14 cellular contexts compared by ENCODE assay signal in genomic region chr2:203649176-203649814, GRCh38. TPM values are rescaled to one million over a fixed set of nuclear protein-coding genes. Genes with fewer than 3 reads are reported as not detected.
DNase-seq lines count a peak whose midpoint lies in the region; ATAC-seq and TF ChIP-seq lines count a peak whose summit lies in the region.
"Had no signal": no experiment of that assay in that cellular context is flagged by ENCODE, and none has a peak within 500 bp of the region (broad histone marks: within the 10 kb centered on the region; RNA-seq: fewer than 3 reads in every experiment).

No MANE protein-coding gene starts in this region.

- DNase-seq in Calu3 (no peak), RWPE1 (ENCODE audit: low spot score) (no peak), Kasumi-1 (lab: John Stamatoyannopoulos, UW) (no peak), NOMO-1 treated with DMSO at 0.1 percent for 48 hours (lab: John Stamatoyannopoulos, UW; ENCODE audit: unreplicated experiment) (no peak)
- DNase-seq in naive thymus-derived CD4-positive, alpha-beta T cell = no peak
- DNase-seq: activated B cell treated with CpG ODN at 0.5 μM for 24 hours; activated naive CD8-positive, alpha-beta T cell treated with anti-CD3 and anti-CD28 coated beads, Interleukin-2, amount 10 ng/mL, durations not matched to agents 7 days and 5 days; stimulated activated CD4-positive, alpha-beta T cell treated with anti-CD3 and anti-CD28 coated beads, Interleukin-4, amount 100 ng/mL, for 1 hour had no signal

- ATAC-seq in gastroesophageal sphincter = no peak
- no peak for ATAC-seq in HG03432 (IDR thresholded peaks at IDR 0.05; ENCODE audit: unreplicated experiment)
- ATAC-seq in naive thymus-derived CD4-positive, alpha-beta T cell = no peak
- ATAC-seq: stimulated activated memory B cell treated with anti-CD40 and anti-IgM and Interleukin-4, amounts not matched to agents 10 μg/mL and 1 μg/mL and 100 μg/mL, for 72 hours had no signal

- H3K4me1 ChIP-seq in gastroesophageal sphincter (peaks cover 0 to 36% (median 13%) of the 10 kb centered on the region in 3 donors), skeletal muscle satellite cell (ENCODE audit: control insufficient read depth, insufficient read depth, low read length) (peaks cover 26% of the 10 kb centered on the region)
- no peaks in the 10 kb centered on the region for H3K4me1 ChIP-seq in naive thymus-derived CD4-positive, alpha-beta T cell (ENCODE audit: control insufficient read depth in 2 of 2, insufficient read depth in 2 of 2, low read length in 2 of 2)

- H3K36me3 Mint-ChIP-seq in Calu3 (ENCODE audit: insufficient read depth, unreplicated experiment) = peaks cover 14% of the 10 kb centered on the region
- H3K36me3 Mint-ChIP-seq in naive thymus-derived CD4-positive, alpha-beta T cell = no peaks in the 10 kb centered on the region
- H3K36me3 Mint-ChIP-seq: activated naive CD8-positive, alpha-beta T cell treated with anti-CD3 and anti-CD28 coated beads, Interleukin-2, amount 10 ng/mL, durations not matched to agents 7 days and 5 days; stimulated activated memory B cell treated with anti-CD40 and anti-IgM and Interleukin-4, amounts not matched to agents 10 μg/mL and 1 μg/mL and 100 μg/mL, for 72 hours had no signal

- H3K4me3 ChIP-seq in gastroesophageal sphincter (no peak overlapping the region), skeletal muscle satellite cell (ENCODE audit: low read length) (no peak overlapping the region)
- H3K4me3 ChIP-seq in naive thymus-derived CD4-positive, alpha-beta T cell (ENCODE audit: low read length) = no peak overlapping the region
- H3K4me3 ChIP-seq: BLaER1 had no signal

- peaks cover 43% of the 10 kb centered on the region for H3K4me1 Mint-ChIP-seq in Calu3 (ENCODE audit: low read depth, unreplicated experiment)
- peaks cover 9 to 24% (median 16%) of the 10 kb centered on the region in 7 donors for H3K4me1 Mint-ChIP-seq in naive thymus-derived CD4-positive, alpha-beta T cell
- H3K4me1 Mint-ChIP-seq: activated B cell treated with CpG ODN at 0.5 μM for 24 hours; stimulated activated memory B cell treated with anti-CD40 and anti-IgM and Interleukin-4, amounts not matched to agents 10 μg/mL and 1 μg/mL and 100 μg/mL, for 72 hours had no signal

- no peaks in the 10 kb centered on the region for H3K27me3 ChIP-seq in gastroesophageal sphincter
- no peaks in the 10 kb centered on the region for H3K27me3 ChIP-seq in skeletal muscle satellite cell (ENCODE audit: control insufficient read depth, insufficient read depth, low read length)
- H3K27me3 ChIP-seq in naive thymus-derived CD4-positive, alpha-beta T cell (ENCODE audit: control insufficient read depth in 2 of 2, insufficient read depth in 2 of 2, low read length in 2 of 2) = no peaks in the 10 kb centered on the region
- H3K27me3 ChIP-seq: BLaER1 had no signal

- intact Hi-C loops in Calu3 (cut with micrococcal nuclease; ENCODE audit: unreplicated experiment) = no loop called here
- intact Hi-C loops in naive thymus-derived CD4-positive, alpha-beta T cell (cut with micrococcal nuclease) = no loop called here

- no peaks in the 10 kb centered on the region for H3K27me3 Mint-ChIP-seq in Calu3 (ENCODE audit: unreplicated experiment)
- no peaks in the 10 kb centered on the region for H3K27me3 Mint-ChIP-seq in naive thymus-derived CD4-positive, alpha-beta T cell

- POLR2A ChIA-PET in RWPE1 (lab: Yijun Ruan, JAX; ENCODE audit: low non-redundant PET) = no interaction called here
- POLR2A ChIA-PET in naive thymus-derived CD4-positive, alpha-beta T cell (lab: Charles Lee) = interaction anchor here (1.0 kb wide), 1 partner anchor 71 kb away, joined by 4 read pairs; no protein-coding TSS in a partner anchor

- no TSS peak for BruUV-seq in Calu3 (replicated peaks; lab: Mats Ljungman, UMichigan)

- H3K9me3 Mint-ChIP-seq in Calu3 (ENCODE audit: low read depth, unreplicated experiment) = no peaks in the 10 kb centered on the region
- no peaks in the 10 kb centered on the region for H3K9me3 Mint-ChIP-seq in naive thymus-derived CD4-positive, alpha-beta T cell
- H3K9me3 Mint-ChIP-seq: activated B cell treated with CpG ODN at 0.5 μM for 24 hours; activated naive CD8-positive, alpha-beta T cell treated with anti-CD3 and anti-CD28 coated beads, Interleukin-2, amount 10 ng/mL, durations not matched to agents 7 days and 5 days had no signal

- H3K27ac ChIP-seq in RWPE1 (peak overlapping the region; percentile 85), gastroesophageal sphincter (peak overlapping the region in 3 of 4 donors; percentile 43 to 62 (median 44))
- no peak overlapping the region for H3K27ac ChIP-seq in naive thymus-derived CD4-positive, alpha-beta T cell (ENCODE audit: low read depth, low read length)
- H3K27ac ChIP-seq: BLaER1 had no signal

- 92% methylated on average over 4 of the region's 4 CpGs; no CpG with 5 or more reads in 1 of the 2 donors for WGBS in gastroesophageal sphincter (ENCODE audit: low coverage in 1 of 2), 2 donors

- H3K36me3 ChIP-seq in gastroesophageal sphincter (no peaks in the 10 kb centered on the region), skeletal muscle satellite cell (ENCODE audit: insufficient read depth, low read length) (no peaks in the 10 kb centered on the region)
- no peaks in the 10 kb centered on the region for H3K36me3 ChIP-seq in naive thymus-derived CD4-positive, alpha-beta T cell (ENCODE audit: control insufficient read depth in 2 of 3, insufficient read depth in 3 of 3, low read length in 3 of 3)
- H3K36me3 ChIP-seq: BLaER1 had no signal

- peak overlapping the region; percentile 87 for H3K27ac Mint-ChIP-seq in Calu3 (ENCODE audit: unreplicated experiment)
- no peak overlapping the region for H3K27ac Mint-ChIP-seq in naive thymus-derived CD4-positive, alpha-beta T cell
- H3K27ac Mint-ChIP-seq: activated B cell treated with CpG ODN at 0.5 μM for 24 hours; activated naive CD8-positive, alpha-beta T cell treated with anti-CD3 and anti-CD28 coated beads, Interleukin-2, amount 10 ng/mL, durations not matched to agents 7 days and 5 days; stimulated activated memory B cell treated with anti-CD40 and anti-IgM and Interleukin-4, amounts not matched to agents 10 μg/mL and 1 μg/mL and 100 μg/mL, for 72 hours had no signal

- H3K9me3 ChIP-seq in gastroesophageal sphincter (no peaks in the 10 kb centered on the region), skeletal muscle satellite cell (replicated peaks; ENCODE audit: low read length) (no peaks in the 10 kb centered on the region)
- H3K9me3 ChIP-seq in naive thymus-derived CD4-positive, alpha-beta T cell (ENCODE audit: control insufficient read depth in 2 of 3, low read length in 3 of 3) = no peaks in the 10 kb centered on the region

- TF ChIP-seq CTCF in Calu3 (IDR thresholded peaks at IDR 0.05; ENCODE audit: unreplicated experiment) (no peak), RWPE1 (conservative IDR thresholded peaks at IDR 0.05; ENCODE audit: low read depth) (no peak), gastroesophageal sphincter (IDR thresholded peaks at IDR 0.05) (no peak)

- no peak for TF ChIP-seq EP300 in gastroesophageal sphincter (IDR thresholded peaks at IDR 0.05)

- peak overlapping the region; percentile 36 for H3K9ac ChIP-seq in skeletal muscle satellite cell (ENCODE audit: low read depth, low read length)
- H3K9ac ChIP-seq: BLaER1 had no signal

- H3K4me3 Mint-ChIP-seq in Calu3 (ENCODE audit: low read depth, unreplicated experiment) = peak overlapping the region; percentile 40
- H3K4me3 Mint-ChIP-seq in naive thymus-derived CD4-positive, alpha-beta T cell = no peak overlapping the region
- H3K4me3 Mint-ChIP-seq: activated B cell treated with CpG ODN at 0.5 μM for 24 hours; activated naive CD8-positive, alpha-beta T cell treated with anti-CD3 and anti-CD28 coated beads, Interleukin-2, amount 10 ng/mL, durations not matched to agents 7 days and 5 days; stimulated activated memory B cell treated with anti-CD40 and anti-IgM and Interleukin-4, amounts not matched to agents 10 μg/mL and 1 μg/mL and 100 μg/mL, for 72 hours had no signal

- CTCF ChIA-PET in Calu3 (lab: Charles Lee) = interaction anchor here (0.7 to 3.0 kb wide), 6 partner anchors 18 to 165 kb away, joined by 3 to 10 read pairs (median 4); no protein-coding TSS in a partner anchor
- CTCF ChIA-PET in RWPE1 (lab: Yijun Ruan, JAX) = no interaction called here
- CTCF ChIA-PET in naive thymus-derived CD4-positive, alpha-beta T cell (lab: Charles Lee) = interaction anchor here (1.0 kb wide), 1 partner anchor 165 kb away, joined by 3 read pairs; no protein-coding TSS in a partner anchor

- no peak for TF ChIP-seq POLR2A in gastroesophageal sphincter (IDR thresholded peaks at IDR 0.05)

- H3K4me2 ChIP-seq in skeletal muscle satellite cell (ENCODE audit: low read length) = peak overlapping the region; percentile 75

RNA-seq across cellular contexts. Expression of gene CD28, which starts 57.1 kb away (rescaled TPM):
- 0.07 TPM in 1 of 2 replicates, not detected in the other for total RNA-seq in Calu3 (2022)
- total RNA-seq in gastroesophageal sphincter = 1 to 10 TPM in 2 of 4 donors, under 1 TPM in 2; 0.19 to 2.3 (median 1.4) TPM
- total RNA-seq in skeletal muscle satellite cell (2012; rRNA removed) = not detected in 2 replicates
- 100 to 1,000 TPM in 4 of 5 experiments, 10 to 100 TPM in 1; 66.7 to 224 (median 121) TPM for total RNA-seq in naive thymus-derived CD4-positive, alpha-beta T cell
- polyA plus RNA-seq in naive thymus-derived CD4-positive, alpha-beta T cell = 10 to 100 TPM; 52.2 to 67.5 TPM
- total RNA-seq: activated B cell treated with CpG ODN at 0.5 μM for 24 hours, osteocyte had no signal

Comparison
In these comparisons a context has a peak if more than half of its experiments do, and no peak if none do; other contexts are left out.
1. RNA of gene CD28, which starts 57.1 kb away (total RNA-seq): 66.7 to 224 TPM in naive thymus-derived CD4-positive, alpha-beta T cell; 0.19 to 2.3 TPM in gastroesophageal sphincter and 0.07 TPM in Calu3; every median in the first group is over 10 times any median in the second.